ENCODE assay signal across 21 cellular contexts in genomic region chr13:101267656-101268055, GRCh38.
DNase-seq lines count a peak whose midpoint lies in the region; ATAC-seq and TF ChIP-seq lines count a peak whose summit lies in the region.
"Had no signal": no experiment of that assay in that cellular context is flagged by ENCODE, and none has a peak within 500 bp of the region (broad histone marks: within the 10 kb centered on the region; RNA-seq: fewer than 3 reads in every experiment).

No MANE protein-coding gene starts in this region.

- H4K8ac ChIP-seq in mesendoderm (ENCODE audit: low read depth, low read length), result no peak overlapping the region

- intact Hi-C loops in heart left ventricle (cut with DNase I), result no loop called here

- no peak overlapping the region for H3K27ac Mint-ChIP-seq in activated naive CD4-positive, alpha-beta T cell treated with anti-CD3 and anti-CD28 coated beads, Interleukin-2, amount 50 U/mL, for 72 hours
- H3K27ac Mint-ChIP-seq: activated CD4-positive, alpha-beta T cell treated with anti-CD3 and anti-CD28 coated beads, Interleukin-2, amount 10 ng/mL, durations not matched to agents 24 days and 14 days; activated naive CD4-positive, alpha-beta T cell treated with anti-CD3 and anti-CD28 coated beads, Interleukin-2, amount 50 U/mL, for 24 hours; CD8-positive, alpha-beta T cell; natural killer cell treated with Interleukin-12 subunit alpha and Interleukin-12 subunit beta and Interleukin-15 and Interleukin-18, amount 100 ng/mL, for 72 hours had no signal

- DNase-seq in activated naive CD4-positive, alpha-beta T cell treated with anti-CD3 and anti-CD28 coated beads, Interleukin-2, amount 50 U/mL, for 72 hours (ENCODE audit: low spot score in 2 of 2), result no peak
- DNase-seq in activated naive CD4-positive, alpha-beta T cell treated with anti-CD3 and anti-CD28 coated beads, Interleukin-2, amount 50 U/mL, for 16 hours, result no peak
- DNase-seq in RKO (ENCODE audit: low spot score) (peak; percentile 73), fibroblast of mammary gland (ENCODE audit: low read depth) (peak; percentile 77), mesendoderm (no peak), heart left ventricle (no peak)
- DNase-seq: activated CD4-positive, alpha-beta T cell treated with anti-CD3 and anti-CD28 coated beads, Interleukin-2, amount 10 ng/mL, durations not matched to agents 24 days and 14 days; activated T-cell treated with anti-CD3 and anti-CD28 coated beads for 4 hours; brain microvascular endothelial cell; CD8-positive, alpha-beta T cell; DMS79 treated with DMSO at 0.1 percent for 48 hours; heart right ventricle; NCI-H2081; NCI-H510A treated with DMSO at 0.1 percent for 48 hours had no signal

- no peaks in the 10 kb centered on the region for H3K79me1 ChIP-seq in mesendoderm (ENCODE audit: low read length)

- TF ChIP-seq CTCF in fibroblast of mammary gland (conservative IDR thresholded peaks at IDR 0.05; ENCODE audit: control insufficient read depth, insufficient read depth, low read depth, low read length) (no peak), heart left ventricle (IDR thresholded peaks at IDR 0.05) (no peak)

- no peak overlapping the region for H3K4me3 ChIP-seq in fibroblast of mammary gland (ENCODE audit: control insufficient read depth, low read depth, low read length)
- H3K4me3 ChIP-seq in mesendoderm (ENCODE audit: low read length), result no peak overlapping the region
- no peak overlapping the region for H3K4me3 ChIP-seq in heart left ventricle
- H3K4me3 ChIP-seq: A549, heart right ventricle, smooth muscle cell had no signal

- H3K56ac ChIP-seq in mesendoderm (ENCODE audit: low read length), result no peak overlapping the region

- H3K9ac ChIP-seq in mesendoderm (ENCODE audit: low read length), result no peak overlapping the region

- H3K4me1 ChIP-seq in mesendoderm (ENCODE audit: control insufficient read depth, low read depth, low read length), result no peaks in the 10 kb centered on the region
- no peaks in the 10 kb centered on the region for H3K4me1 ChIP-seq in heart left ventricle
- H3K4me1 ChIP-seq: A549, heart right ventricle had no signal

- TF ChIP-seq POLR2A in heart left ventricle (IDR thresholded peaks at IDR 0.05), result no peak

- H3K4ac ChIP-seq in mesendoderm (ENCODE audit: low read depth, low read length), result no peak overlapping the region

- no peaks in the 10 kb centered on the region for H3K79me2 ChIP-seq in mesendoderm (ENCODE audit: control insufficient read depth, insufficient read depth, low read length)

- H3K18ac ChIP-seq in mesendoderm (ENCODE audit: low read length), result no peak overlapping the region

- H2BK15ac ChIP-seq in mesendoderm (replicated peaks; ENCODE audit: low read depth), result no peak overlapping the region

- H2BK120ac ChIP-seq in mesendoderm (ENCODE audit: low read depth, low read length), result no peak overlapping the region

- H3K9me3 Mint-ChIP-seq in activated naive CD4-positive, alpha-beta T cell treated with anti-CD3 and anti-CD28 coated beads, Interleukin-2, amount 50 U/mL, for 72 hours, result no peaks in the 10 kb centered on the region
- H3K9me3 Mint-ChIP-seq: activated CD4-positive, alpha-beta T cell treated with anti-CD3 and anti-CD28 coated beads, Interleukin-2, amount 10 ng/mL, durations not matched to agents 24 days and 14 days; activated naive CD4-positive, alpha-beta T cell treated with anti-CD3 and anti-CD28 coated beads, Interleukin-2, amount 50 U/mL, for 24 hours; CD8-positive, alpha-beta T cell; natural killer cell treated with Interleukin-12 subunit alpha and Interleukin-12 subunit beta and Interleukin-15 and Interleukin-18, amount 100 ng/mL, for 72 hours had no signal

- H3K4me2 ChIP-seq in mesendoderm (ENCODE audit: low read length), result no peak overlapping the region
- H3K4me2 ChIP-seq: A549, smooth muscle cell had no signal

- no peaks in the 10 kb centered on the region for H3K27me3 ChIP-seq in mesendoderm (ENCODE audit: insufficient read depth, low read length, poor library complexity)
- no peaks in the 10 kb centered on the region for H3K27me3 ChIP-seq in heart left ventricle
- H3K27me3 ChIP-seq: brain microvascular endothelial cell, heart right ventricle had no signal

- no peak overlapping the region for H2BK5ac ChIP-seq in mesendoderm (ENCODE audit: low read length)

- H3K9me3 ChIP-seq in heart left ventricle, result no peaks in the 10 kb centered on the region
- H3K9me3 ChIP-seq: A549, heart right ventricle had no signal

- peak; percentile 44 to 80 for ATAC-seq in activated naive CD4-positive, alpha-beta T cell treated with anti-CD3 and anti-CD28 coated beads, Interleukin-2, amount 50 U/mL, for 72 hours
- ATAC-seq in SK-N-SH treated with all-trans-retinoic acid at 6 μM for 48 hours, result no peak
- no peak for ATAC-seq in HG03442 (IDR thresholded peaks at IDR 0.05; ENCODE audit: unreplicated experiment)
- no peak for ATAC-seq in heart left ventricle
- ATAC-seq: A549; CD8-positive, alpha-beta T cell; heart right ventricle; HepG2 had no signal

- no CpG with 5 or more reads among the region's 5 CpGs for WGBS in mesendoderm (ENCODE audit: extremely low coverage, insufficient coverage, low lambda C conversion rate)
- WGBS in heart left ventricle, 4 donors, result 80 to 89% (median 81%) methylated on average over 5 of the region's 5 CpGs

- no peaks in the 10 kb centered on the region for H3K36me3 Mint-ChIP-seq in activated naive CD4-positive, alpha-beta T cell treated with anti-CD3 and anti-CD28 coated beads, Interleukin-2, amount 50 U/mL, for 72 hours
- H3K36me3 Mint-ChIP-seq: activated naive CD4-positive, alpha-beta T cell treated with anti-CD3 and anti-CD28 coated beads, Interleukin-2, amount 50 U/mL, for 24 hours; CD8-positive, alpha-beta T cell; natural killer cell treated with Interleukin-12 subunit alpha and Interleukin-12 subunit beta and Interleukin-15 and Interleukin-18, amount 100 ng/mL, for 72 hours had no signal

- H4K5ac ChIP-seq in mesendoderm (ENCODE audit: low read length), result no peak overlapping the region

- no peaks in the 10 kb centered on the region for H3K36me3 ChIP-seq in mesendoderm (ENCODE audit: control insufficient read depth, insufficient read depth, low read length)
- H3K36me3 ChIP-seq in heart left ventricle, result no peaks in the 10 kb centered on the region
- H3K36me3 ChIP-seq: brain microvascular endothelial cell, heart right ventricle had no signal

- H3K23ac ChIP-seq in mesendoderm (ENCODE audit: low read length), result no peak overlapping the region

- no peak overlapping the region for H3K27ac ChIP-seq in mesendoderm (ENCODE audit: low read depth, low read length)
- no peak overlapping the region for H3K27ac ChIP-seq in heart left ventricle
- H3K27ac ChIP-seq: A549, brain microvascular endothelial cell, heart right ventricle had no signal

- H2AK5ac ChIP-seq in mesendoderm (ENCODE audit: low read length), result no peak overlapping the region

TF ChIP-seq in SK-N-SH treated with all-trans-retinoic acid at 6 μM for 48 hours, 23 proteins besides CTCF, POLR2A, EP300 and RAD21 (continues in another document):
- TF ChIP-seq CSDC2 (CRISPR knock-in tag; IDR thresholded peaks at IDR 0.05) (no peak), BACH2 (CRISPR knock-in tag; IDR thresholded peaks at IDR 0.05; ENCODE audit: borderline replicate concordance) (no peak), OSR1 (CRISPR knock-in tag; IDR thresholded peaks at IDR 0.05) (no peak), SNAI2 (CRISPR knock-in tag; IDR thresholded peaks at IDR 0.05) (no peak), ZFP3 (CRISPR knock-in tag; IDR thresholded peaks at IDR 0.05) (no peak), PATZ1 (CRISPR knock-in tag; IDR thresholded peaks at IDR 0.05; ENCODE audit: borderline replicate concordance) (no peak), TSHZ2 (CRISPR knock-in tag; IDR thresholded peaks at IDR 0.05) (no peak), TOX (CRISPR knock-in tag; IDR thresholded peaks at IDR 0.05; ENCODE audit: borderline replicate concordance) (no peak)

Comparison
In these comparisons a context has a peak if more than half of its experiments do, and no peak if none do; other contexts are left out.
1. ATAC-seq: peak in activated naive CD4-positive, alpha-beta T cell treated with anti-CD3 and anti-CD28 coated beads, Interleukin-2, amount 50 U/mL, for 72 hours (2 of 2); none in SK-N-SH treated with all-trans-retinoic acid at 6 μM for 48 hours (single experiment), HG03442 (single experiment) and heart left ventricle (0 of 4).
2. DNase-seq: peak in RKO (single experiment) and fibroblast of mammary gland (single experiment); none in activated naive CD4-positive, alpha-beta T cell treated with anti-CD3 and anti-CD28 coated beads, Interleukin-2, amount 50 U/mL, for 72 hours (0 of 2), activated naive CD4-positive, alpha-beta T cell treated with anti-CD3 and anti-CD28 coated beads, Interleukin-2, amount 50 U/mL, for 16 hours (single experiment), mesendoderm (single experiment) and heart left ventricle (0 of 5).